ENCODE assay signal across 8 cellular contexts in genomic region chr22:21013742-21014201, GRCh38. TPM values are rescaled to one million over a fixed set of nuclear protein-coding genes. Genes with fewer than 3 reads are reported as not detected.
A peak's percentile ranks its signal among the peaks of the same experiment; 100 is the strongest.
DNase-seq lines count a peak whose midpoint lies in the region; ATAC-seq and TF ChIP-seq lines count a peak whose summit lies in the region.

No MANE protein-coding gene starts in this region.

- intact Hi-C loops in heart right ventricle (cut with DNase I) (loop anchor here in 1 of 10 donors (10.0 kb wide), 1 partner anchor 99 kb away; the partner anchor contains the start of gene CRKL), left cardiac atrium (cut with DNase I) (no loop called here), upper lobe of right lung (cut with DNase I) (no loop called here)

- H3K4me1 ChIP-seq in heart right ventricle (peaks cover 11 to 26% (median 20%) of the 10 kb centered on the region in 9 donors), upper lobe of right lung (peaks cover 17% of the 10 kb centered on the region)

- no peaks in the 10 kb centered on the region for H3K9me3 ChIP-seq in heart right ventricle
- no peaks in the 10 kb centered on the region for H3K9me3 ChIP-seq in upper lobe of right lung

- 10% methylated on average over 23 of the region's 23 CpGs for WGBS in heart right ventricle, 2 donors

- peaks cover 0 to under 1% (median 0%) of the 10 kb centered on the region in 9 donors for H3K36me3 ChIP-seq in heart right ventricle
- H3K36me3 ChIP-seq in upper lobe of right lung, result no peaks in the 10 kb centered on the region

- no peaks in the 10 kb centered on the region for H3K9me3 Mint-ChIP-seq in activated T-helper 17 cell treated with anti-CD3 and anti-CD28 coated beads, Interleukin-2, amount 50 U/mL, for 72 hours

- H3K27ac Mint-ChIP-seq in activated T-helper 17 cell treated with anti-CD3 and anti-CD28 coated beads, Interleukin-2, amount 50 U/mL, for 72 hours, result peak overlapping the region; percentile 95

- no peaks in the 10 kb centered on the region for H3K27me3 Mint-ChIP-seq in activated T-helper 17 cell treated with anti-CD3 and anti-CD28 coated beads, Interleukin-2, amount 50 U/mL, for 72 hours

- peak overlapping the region; percentile 90 for H3K4me3 Mint-ChIP-seq in activated T-helper 17 cell treated with anti-CD3 and anti-CD28 coated beads, Interleukin-2, amount 50 U/mL, for 72 hours

- no peaks in the 10 kb centered on the region for H3K36me3 Mint-ChIP-seq in activated T-helper 17 cell treated with anti-CD3 and anti-CD28 coated beads, Interleukin-2, amount 50 U/mL, for 72 hours (ENCODE audit: low read depth)

- TF ChIP-seq CTCF in heart right ventricle (IDR thresholded peaks at IDR 0.05) (no peak), upper lobe of right lung (IDR thresholded peaks at IDR 0.05) (no peak)

- peak overlapping the region; percentile 40 to 63 (median 58) for H3K4me3 ChIP-seq in heart right ventricle
- H3K4me3 ChIP-seq in upper lobe of right lung, result peak overlapping the region; percentile 53

- H3K27ac ChIP-seq in heart right ventricle (peak overlapping the region in 9 of 10 donors; percentile 49 to 86 (median 69)), layer of hippocampus (ENCODE audit: low read depth, low read length) (peak overlapping the region; percentile 62), upper lobe of right lung (peak overlapping the region; percentile 70)

- DNase-seq in heart right ventricle, result no peak
- no peak for DNase-seq in left cardiac atrium
- no peak for DNase-seq in upper lobe of right lung
- DNase-seq in effector CD8-positive, alpha-beta T cell (lab: John Stamatoyannopoulos, UW), result no peak

- H3K27me3 ChIP-seq in heart right ventricle (no peaks in the 10 kb centered on the region), layer of hippocampus (ENCODE audit: control insufficient read depth, insufficient read depth, low read length) (no peaks in the 10 kb centered on the region), upper lobe of right lung (no peaks in the 10 kb centered on the region)

- ATAC-seq in heart right ventricle (peak in 5 of 8 donors; percentile 1 to 7 (median 2)), left cardiac atrium (no peak), upper lobe of right lung (no peak), GM18873 (IDR thresholded peaks at IDR 0.05; ENCODE audit: low FRiP score, unreplicated experiment) (no peak), HG03521 (IDR thresholded peaks at IDR 0.05; ENCODE audit: unreplicated experiment) (no peak)
- no peak for ATAC-seq in activated T-helper 17 cell treated with anti-CD3 and anti-CD28 coated beads, Interleukin-2, amount 50 U/mL, for 72 hours (replicated peaks)

- peaks cover 14% of the 10 kb centered on the region for H3K4me1 Mint-ChIP-seq in activated T-helper 17 cell treated with anti-CD3 and anti-CD28 coated beads, Interleukin-2, amount 50 U/mL, for 72 hours

RNA-seq across cellular contexts. Expression of gene P2RX6, which starts 1.2 kb away (rescaled TPM):
- total RNA-seq in heart right ventricle, result 1 to 10 TPM in 9 of 10 donors, under 1 TPM in 1; 0.81 to 7.7 (median 3.9) TPM
- under 1 TPM; 0.07 to 0.80 TPM for polyA plus RNA-seq in heart right ventricle
- 1 to 10 TPM; 2.2 to 4.6 TPM for total RNA-seq in left cardiac atrium
- total RNA-seq in activated T-helper 17 cell treated with anti-CD3 and anti-CD28 coated beads, Interleukin-2, amount 50 U/mL, for 72 hours, result under 1 TPM in 1 of 2 donors, not detected in 1; 0.28 TPM
- total RNA-seq in upper lobe of right lung, result 2.2 TPM

RNA-seq across cellular contexts. Expression of gene THAP7, which starts 11.9 kb away (rescaled TPM):
- total RNA-seq in heart right ventricle (10 to 100 TPM; 15.5 to 26.3 (median 17.5) TPM), left cardiac atrium (10 to 100 TPM; 20.9 to 22.1 TPM), upper lobe of right lung (22.0 TPM)
- 10 to 100 TPM; 29.3 to 54.9 TPM for polyA plus RNA-seq in heart right ventricle
- total RNA-seq in activated T-helper 17 cell treated with anti-CD3 and anti-CD28 coated beads, Interleukin-2, amount 50 U/mL, for 72 hours, result 10 to 100 TPM; 19.6 to 27.1 TPM

RNA-seq across cellular contexts. Expression of gene SLC7A4, which starts 18.6 kb away (rescaled TPM):
- total RNA-seq in heart right ventricle, result under 1 TPM in 4 of 10 donors, not detected in 6; 0.14 to 0.78 (median 0.20) TPM
- under 1 TPM in 1 of 2 donors, not detected in 1; 0.07 TPM for polyA plus RNA-seq in heart right ventricle
- under 1 TPM; 0.47 to 0.68 TPM for total RNA-seq in left cardiac atrium
- total RNA-seq in activated T-helper 17 cell treated with anti-CD3 and anti-CD28 coated beads, Interleukin-2, amount 50 U/mL, for 72 hours, result not detected
- total RNA-seq in upper lobe of right lung, result 1.5 TPM

RNA-seq across cellular contexts. Expression of gene LZTR1, which starts 31.7 kb away (rescaled TPM):
- 10 to 100 TPM; 14.7 to 32.5 (median 23.7) TPM for total RNA-seq in heart right ventricle
- 10 to 100 TPM; 25.0 to 36.5 TPM for polyA plus RNA-seq in heart right ventricle
- 10 to 100 TPM; 26.9 to 29.1 TPM for total RNA-seq in left cardiac atrium
- total RNA-seq in activated T-helper 17 cell treated with anti-CD3 and anti-CD28 coated beads, Interleukin-2, amount 50 U/mL, for 72 hours, result 10 to 100 TPM; 40.0 to 68.7 TPM
- 56.7 TPM for total RNA-seq in upper lobe of right lung

RNA-seq across cellular contexts. Expression of gene LRRC74B, which starts 32.0 kb away (rescaled TPM):
- not detected for total RNA-seq in heart right ventricle
- polyA plus RNA-seq in heart right ventricle, result not detected
- not detected for total RNA-seq in left cardiac atrium
- not detected for total RNA-seq in activated T-helper 17 cell treated with anti-CD3 and anti-CD28 coated beads, Interleukin-2, amount 50 U/mL, for 72 hours
- not detected for total RNA-seq in upper lobe of right lung

Comparison
In these comparisons a context has a peak if more than half of its experiments do, and no peak if none do; other contexts are left out.
1. ATAC-seq: peak in heart right ventricle (5 of 8); none in left cardiac atrium (0 of 2), activated T-helper 17 cell treated with anti-CD3 and anti-CD28 coated beads, Interleukin-2, amount 50 U/mL, for 72 hours (single experiment), upper lobe of right lung (single experiment), GM18873 (single experiment) and HG03521 (single experiment).
2. Peak in every context shown above with its lines, with median percentiles within 50 percentile points of each other: H3K27ac ChIP-seq.